8 cellular contexts compared by ENCODE assay signal in genomic region chr19:8412783-8413592, GRCh38. TPM values are rescaled to one million over a fixed set of nuclear protein-coding genes. Genes with fewer than 3 reads are reported as not detected.
A peak's percentile ranks its signal among the peaks of the same experiment; 100 is the strongest.
DNase-seq lines count a peak whose midpoint lies in the region; ATAC-seq and TF ChIP-seq lines count a peak whose summit lies in the region.

TSS of gene MARCHF2 (plus strand) at chr19:8413305. CDS start at chr19:8421841, 8,536 bp downstream.

- H3K27ac Mint-ChIP-seq in CD4-positive, alpha-beta T cell: no peak within 1 kb of the TSS

- CTCF ChIA-PET in CD4-positive, alpha-beta T cell (lab: Charles Lee): interaction anchor here (0.6 to 3.0 kb wide), 17 partner anchors 18 to 1711 kb away, joined by 3 to 13 read pairs (median 3); partner anchors contain the start of genes HNRNPM and ZNF414

- POLR2A ChIA-PET in CD4-positive, alpha-beta T cell (lab: Charles Lee): interaction anchor here (0.6 to 3.2 kb wide), 15 partner anchors 23 to 174 kb away, joined by 3 to 47 read pairs (median 4); partner anchors contain the start of genes ANGPTL4, HNRNPM, RAB11B and ZNF414

- peak; percentile 99 for ATAC-seq in CD4-positive, alpha-beta T cell (ENCODE audit: poor library complexity)
- ATAC-seq in GM19438 (IDR thresholded peaks at IDR 0.05; ENCODE audit: low read depth, unreplicated experiment): peak; percentile 99
- peak; percentile 97 for ATAC-seq in HG03571 (IDR thresholded peaks at IDR 0.05; ENCODE audit: unreplicated experiment)

- whole genome bisulfite sequencing in lower leg skin, 2 donors: 6 to 15% methylated on average over 22 to 63 of the region's 85 CpGs

- no peaks in the 10 kb centered on the region for H3K9me3 ChIP-seq in CD4-positive, alpha-beta T cell (ENCODE audit: control insufficient read depth, low read length)

- TF ChIP-seq POLR2A in lower leg skin (IDR thresholded peaks at IDR 0.05): no peak

- peak; percentile 91 to 99 (median 95) for DNase-seq in CD4-positive, alpha-beta T cell
- DNase-seq in NCI-H774 (lab: John Stamatoyannopoulos, UW) (peak; percentile 97), dermis microvascular lymphatic vessel endothelial cell (ENCODE audit: low read depth in 2 of 2) (peak; percentile 95 to 99), lower leg skin (ENCODE audit: low spot score in 2 of 2) (peak; percentile 94 to 99)
- peak; percentile 92 for DNase-seq in activated CD4-positive, alpha-beta T cell treated with anti-CD3 and anti-CD28 coated beads, Interleukin-2, amount 50 U/mL, for 4 hours
- DNase-seq in stimulated activated CD4-positive, alpha-beta T cell treated with anti-CD3 and anti-CD28 coated beads, Interleukin-4, amount 100 ng/mL, for 4 hours: peak; percentile 95 to 96

- no peaks in the 10 kb centered on the region for H3K27me3 ChIP-seq in CD4-positive, alpha-beta T cell (ENCODE audit: control insufficient read depth, insufficient read depth, low read length)

- peak; percentile 75 for TF ChIP-seq CTCF in CD4-positive, alpha-beta T cell (IDR thresholded peaks at IDR 0.05)
- TF ChIP-seq CTCF in lower leg skin (IDR thresholded peaks at IDR 0.05): no peak

- peak within 1 kb of the TSS; percentile 77 for H3K4me3 ChIP-seq in lower leg skin (ENCODE audit: low read depth, poor library complexity, severe bottlenecking)

- H3K36me3 Mint-ChIP-seq in CD4-positive, alpha-beta T cell (ENCODE audit: low read depth): no peaks in the 10 kb centered on the region

- no peaks in the 10 kb centered on the region for H3K27me3 Mint-ChIP-seq in CD4-positive, alpha-beta T cell

- H3K9me3 Mint-ChIP-seq in CD4-positive, alpha-beta T cell: no peaks in the 10 kb centered on the region

- peak within 1 kb of the TSS; percentile 81 for H3K4me3 Mint-ChIP-seq in CD4-positive, alpha-beta T cell

- H3K4me1 Mint-ChIP-seq in CD4-positive, alpha-beta T cell (ENCODE audit: low read depth): peaks cover 13% of the 10 kb centered on the region

- no peak within 1 kb of the TSS for H3K27ac ChIP-seq in CD4-positive, alpha-beta T cell (ENCODE audit: low read depth, low read length)

- intact Hi-C loops in CD4-positive, alpha-beta T cell (cut with DNase I, micrococcal nuclease): loop anchor here (1.0 to 5.0 kb wide), 8 partner anchors 23 to 229 kb away; partner anchors contain the start of genes RAB11B (in 2 of the 2), HNRNPM (in 1 of the 2) and MYO1F (in 1 of the 2)
- intact Hi-C loops in lower leg skin (cut with DNase I; ENCODE audit: low total_unique reads): no loop called here

RNA-seq across cellular contexts. Expression of gene MARCHF2, which starts in this region (rescaled TPM):
- 10 to 100 TPM; 20.0 to 22.2 TPM for total RNA-seq in CD4-positive, alpha-beta T cell
- total RNA-seq in dermis microvascular lymphatic vessel endothelial cell (122 and 194 TPM in 2 replicates), lower leg skin (100 to 1,000 TPM in 1 of 4 donors, 10 to 100 TPM in 3; 53.5 to 110 (median 60.8) TPM)
